ENCODE assay signal across 8 cellular contexts in the genomic region with DNA sequence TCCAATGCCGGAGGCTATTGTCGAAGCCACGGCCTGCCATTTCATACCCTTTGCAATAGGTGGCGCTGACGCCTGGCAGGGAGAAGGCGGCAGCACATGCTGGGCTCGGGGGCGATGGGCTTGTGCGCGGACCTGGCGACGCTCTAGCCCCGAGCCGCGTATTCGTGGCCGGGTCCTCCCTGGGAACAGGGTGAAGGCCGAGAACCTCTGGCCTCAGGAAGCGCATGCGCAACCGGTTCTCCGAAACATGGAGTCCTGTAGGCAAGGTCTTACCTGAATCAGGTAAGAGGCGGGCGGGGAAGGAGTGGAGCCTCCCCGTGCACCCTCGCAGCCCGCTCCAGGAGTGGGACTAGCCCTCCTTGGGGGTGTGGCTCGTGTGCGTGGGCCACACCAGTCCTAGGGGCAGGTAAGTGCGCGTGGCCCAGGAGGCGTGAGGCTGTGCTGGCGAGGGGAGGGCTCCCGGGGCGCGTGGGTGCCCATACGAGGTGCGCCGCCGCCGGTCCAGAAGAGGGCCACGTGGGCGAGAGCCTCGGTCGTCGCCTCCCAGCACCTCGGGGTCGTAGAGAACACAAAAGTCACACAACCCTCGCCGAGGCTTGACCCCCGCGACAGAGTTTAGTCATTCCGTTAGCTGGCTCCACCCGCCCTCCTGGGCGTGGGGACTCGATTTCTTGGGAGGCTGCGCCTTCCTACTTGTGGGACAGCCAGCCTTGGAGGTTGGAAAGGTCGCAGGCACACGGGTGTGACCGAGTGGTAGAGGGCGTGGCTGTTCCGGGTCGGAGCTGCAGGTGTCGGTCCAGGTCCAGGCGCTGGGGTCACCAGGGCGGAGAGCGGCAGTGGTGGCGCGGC. TPM values are rescaled to one million over a fixed set of nuclear protein-coding genes. Genes with fewer than 3 reads are reported as not detected.
A peak's percentile ranks its signal among the peaks of the same experiment; 100 is the strongest.
DNase-seq lines count a peak whose midpoint lies in the region; ATAC-seq and TF ChIP-seq lines count a peak whose summit lies in the region.

No MANE protein-coding gene starts in this region.

- H3K4me1 ChIP-seq in endocrine pancreas (ENCODE audit: control insufficient read depth, insufficient read depth, low read length) = peaks cover 3% of the 10 kb centered on the region
- H3K4me1 ChIP-seq in mucosa of rectum (ENCODE audit: control insufficient read depth in 2 of 2, insufficient read depth in 2 of 2, low read length in 2 of 2) = peaks cover 13 to 15% of the 10 kb centered on the region in 2 donors

- H3K9me3 Mint-ChIP-seq in activated CD8-positive, alpha-beta memory T cell treated with anti-CD3 and anti-CD28 coated beads, Interleukin-2, amount 10 ng/mL, durations not matched to agents 7 days and 5 days (ENCODE audit: low read depth) = no peaks in the 10 kb centered on the region

- CTCF ChIA-PET in AG04450 (lab: Charles Lee) = interaction anchor here (1.3 to 1.7 kb wide), 3 partner anchors 9 to 281 kb away, joined by 3 to 6 read pairs (median 4); partner anchors contain the start of gene TMEM209
- CTCF ChIA-PET in activated CD8-positive, alpha-beta memory T cell treated with anti-CD3 and anti-CD28 coated beads, Interleukin-2, amount 10 ng/mL, durations not matched to agents 7 days and 5 days (lab: Charles Lee) = interaction anchor here (0.6 to 1.2 kb wide), 8 partner anchors 8 to 414 kb away, joined by 3 to 4 read pairs (median 3); partner anchors contain the start of gene COPG2

- ATAC-seq in GM19438 (IDR thresholded peaks at IDR 0.05; ENCODE audit: low read depth, unreplicated experiment) = peak; percentile 70
- peak; percentile 76 for ATAC-seq in activated CD8-positive, alpha-beta memory T cell treated with anti-CD3 and anti-CD28 coated beads, Interleukin-2, amount 10 ng/mL, durations not matched to agents 7 days and 5 days

- H3K9me3 ChIP-seq in AG04450 (ENCODE audit: control insufficient read depth, insufficient read depth, low read length) (peaks cover 13% of the 10 kb centered on the region; the same call in 1 of the 2 replicates), endocrine pancreas (ENCODE audit: control insufficient read depth, low read length) (no peaks in the 10 kb centered on the region), mucosa of rectum (ENCODE audit: control insufficient read depth in 2 of 2, low read length in 2 of 2) (no peaks in the 10 kb centered on the region)

- no peaks in the 10 kb centered on the region for H3K36me3 ChIP-seq in endocrine pancreas (ENCODE audit: control insufficient read depth, insufficient read depth, low read length)
- H3K36me3 ChIP-seq in mucosa of rectum (ENCODE audit: control insufficient read depth in 2 of 2, insufficient read depth in 2 of 2, low read length in 2 of 2) = no peaks in the 10 kb centered on the region

- no peak for DNase-seq in AG04450 (ENCODE audit: low read depth, low spot score)
- peak; percentile 79 for DNase-seq in NCI-H345 treated with DMSO at 0.1 percent for 48 hours (lab: John Stamatoyannopoulos, UW; ENCODE audit: unreplicated experiment)
- peak; percentile 66 for DNase-seq in activated CD8-positive, alpha-beta memory T cell treated with anti-CD3 and anti-CD28 coated beads, Interleukin-2, amount 10 ng/mL, durations not matched to agents 7 days and 5 days
- peak; percentile 33 to 84 (median 45) for DNase-seq in stimulated activated naive CD4-positive, alpha-beta T cell (lab: John Stamatoyannopoulos, UW)
- no peak for DNase-seq in dedifferentiated amniotic fluid mesenchymal stem cell (ENCODE audit: extremely low spot score)

- POLR2A ChIA-PET in AG04450 (lab: Yijun Ruan, JAX) = no interaction called here

- H3K27ac ChIP-seq in AG04450 (ENCODE audit: low read depth, low read length) = no peak overlapping the region
- peak overlapping the region; percentile 80 to 88 for H3K27ac ChIP-seq in mucosa of rectum (ENCODE audit: low read depth in 2 of 2, low read length in 2 of 2)

- H3K4me1 Mint-ChIP-seq in activated CD8-positive, alpha-beta memory T cell treated with anti-CD3 and anti-CD28 coated beads, Interleukin-2, amount 10 ng/mL, durations not matched to agents 7 days and 5 days = peaks cover 27% of the 10 kb centered on the region

- peaks cover 2% of the 10 kb centered on the region for H3K36me3 Mint-ChIP-seq in activated CD8-positive, alpha-beta memory T cell treated with anti-CD3 and anti-CD28 coated beads, Interleukin-2, amount 10 ng/mL, durations not matched to agents 7 days and 5 days

- peaks cover 70% of the 10 kb centered on the region for H3K27me3 Mint-ChIP-seq in activated CD8-positive, alpha-beta memory T cell treated with anti-CD3 and anti-CD28 coated beads, Interleukin-2, amount 10 ng/mL, durations not matched to agents 7 days and 5 days

- H3K27ac Mint-ChIP-seq in activated CD8-positive, alpha-beta memory T cell treated with anti-CD3 and anti-CD28 coated beads, Interleukin-2, amount 10 ng/mL, durations not matched to agents 7 days and 5 days = no peak overlapping the region

- H3K4me3 Mint-ChIP-seq in activated CD8-positive, alpha-beta memory T cell treated with anti-CD3 and anti-CD28 coated beads, Interleukin-2, amount 10 ng/mL, durations not matched to agents 7 days and 5 days = peak overlapping the region; percentile 66

- peak; percentile 59 for TF ChIP-seq CTCF in AG04450 (IDR thresholded peaks at IDR 0.05; ENCODE audit: low read depth, low read length)

- H3K9ac ChIP-seq in endocrine pancreas (ENCODE audit: control insufficient read depth, insufficient read depth, low read length) (peak overlapping the region; percentile 60), mucosa of rectum (ENCODE audit: low read depth in 1 of 2, low read length in 2 of 2) (peak overlapping the region; percentile 68 to 81)

- H3K4me3 ChIP-seq in AG04450 (ENCODE audit: low read depth, low read length) = peak overlapping the region; percentile 38
- peak overlapping the region; percentile 54 for H3K4me3 ChIP-seq in endocrine pancreas (ENCODE audit: control insufficient read depth, insufficient read depth, low read length)
- H3K4me3 ChIP-seq in mucosa of rectum (ENCODE audit: low read length in 2 of 2) = peak overlapping the region; percentile 75 to 81

- H3K27me3 ChIP-seq in AG04450 (ENCODE audit: control insufficient read depth, insufficient read depth, low read length) (no peaks in the 10 kb centered on the region), endocrine pancreas (ENCODE audit: control insufficient read depth, insufficient read depth, low read length) (no peaks in the 10 kb centered on the region), mucosa of rectum (ENCODE audit: control insufficient read depth in 2 of 2, insufficient read depth in 2 of 2, low read length in 2 of 2) (peaks cover 0 to 2% of the 10 kb centered on the region in 2 donors)

RNA-seq across cellular contexts. Expression of gene MEST, which starts 5.5 kb away (rescaled TPM):
- 236 and 293 TPM in 2 replicates for polyA plus RNA-seq in AG04450 (2011; rRNA removed)
- 177 and 193 TPM in 2 replicates for polyA minus RNA-seq in AG04450 (2011; rRNA and poly(A)+ RNA removed)
- 1 to 10 TPM; 2.5 to 3.2 TPM for total RNA-seq in activated CD8-positive, alpha-beta memory T cell treated with anti-CD3 and anti-CD28 coated beads, Interleukin-2, amount 10 ng/mL, durations not matched to agents 7 days and 5 days

RNA-seq across cellular contexts. Expression of gene CEP41, which starts 45.5 kb away (rescaled TPM):
- polyA plus RNA-seq in AG04450 (2011; rRNA removed) = 23.6 and 26.4 TPM in 2 replicates
- 22.5 and 22.8 TPM in 2 replicates for polyA minus RNA-seq in AG04450 (2011; rRNA and poly(A)+ RNA removed)
- total RNA-seq in activated CD8-positive, alpha-beta memory T cell treated with anti-CD3 and anti-CD28 coated beads, Interleukin-2, amount 10 ng/mL, durations not matched to agents 7 days and 5 days = 10 to 100 TPM; 22.0 to 23.3 TPM

Comparison
In these comparisons a context has a peak if more than half of its experiments do, and no peak if none do; other contexts are left out.
1. DNase-seq: peak in NCI-H345 treated with DMSO at 0.1 percent for 48 hours (single experiment), activated CD8-positive, alpha-beta memory T cell treated with anti-CD3 and anti-CD28 coated beads, Interleukin-2, amount 10 ng/mL, durations not matched to agents 7 days and 5 days (single experiment) and stimulated activated naive CD4-positive, alpha-beta T cell (6 of 6); none in AG04450 (single experiment) and dedifferentiated amniotic fluid mesenchymal stem cell (single experiment).
2. Peak in every context shown above with its lines, with median percentiles within 50 percentile points of each other: H3K4me3 ChIP-seq.